In genomic region chr1:151992345-151993083, GRCh38 we compare ENCODE assay signal across 8 cellular contexts. TPM values are rescaled to one million over a fixed set of nuclear protein-coding genes. Genes with fewer than 3 reads are reported as not detected.
A peak's percentile ranks its signal among the peaks of the same experiment; 100 is the strongest.
DNase-seq lines count a peak whose midpoint lies in the region; ATAC-seq, FAIRE-seq and TF ChIP-seq lines count a peak whose summit lies in the region.

No MANE protein-coding gene starts in this region.

- TF ChIP-seq CTCF in RWPE2 (IDR thresholded peaks at IDR 0.05; ENCODE audit: poor library complexity, severe bottlenecking) (no peak), mammary epithelial cell (conservative IDR thresholded peaks at IDR 0.05 in 1 of 2, IDR thresholded peaks at IDR 0.05 in 1 of 2; ENCODE audit: extremely low read depth in 1 of 2, insufficient read depth in 1 of 2, low read depth in 1 of 2, low read length in 2 of 2) (no peak), D721Med (IDR thresholded peaks at IDR 0.05; ENCODE audit: insufficient read depth, missing control alignments) (no peak)

- FAIRE-seq in A204.1 (lab: Jason Lieb, UNC) (peak; percentile 93), D721Med (lab: Jason Lieb, UNC) (no peak)

- H3K36me3 ChIP-seq in HAP-1 (replicated peaks) (no peaks in the 10 kb centered on the region; the same call in 1 of the 2 replicates), RWPE2 (ENCODE audit: low read depth) (peaks cover 50% of the 10 kb centered on the region), mammary epithelial cell (ENCODE audit: insufficient read depth, low read length) (peaks cover 5% of the 10 kb centered on the region)

- no TSS peak for BruUV-seq in mammary epithelial cell (replicated peaks; lab: Mats Ljungman, UMichigan)

- CTCF ChIA-PET in mammary epithelial cell (lab: Charles Lee; ENCODE audit: low non-redundant PET): interaction anchor here (0.7 kb wide), 1 partner anchor 24 kb away, joined by 3 read pairs; no protein-coding TSS in a partner anchor

- H3K27me3 ChIP-seq in HAP-1 (ENCODE audit: low read depth) (no peaks in the 10 kb centered on the region), RWPE2 (ENCODE audit: insufficient read depth, poor library complexity, severe bottlenecking) (no peaks in the 10 kb centered on the region), mammary epithelial cell (ENCODE audit: insufficient read depth, low read length) (no peaks in the 10 kb centered on the region)

- no peaks in the 10 kb centered on the region for H4K20me1 ChIP-seq in mammary epithelial cell (ENCODE audit: insufficient read depth, low read length)

- H3K4me2 ChIP-seq in mammary epithelial cell (ENCODE audit: insufficient read depth, low read depth, low read length): peak overlapping the region; percentile 80

- no peak overlapping the region for H2AFZ ChIP-seq in mammary epithelial cell (ENCODE audit: low read depth, low read length)

- ATAC-seq in RWPE2 (ENCODE audit: low read depth) (peak; percentile 52), GM21526 (IDR thresholded peaks at IDR 0.05; ENCODE audit: low FRiP score, unreplicated experiment) (no peak)

- peak overlapping the region; percentile 99 for H3K9ac ChIP-seq in mammary epithelial cell (ENCODE audit: insufficient read depth, low read length)

- in situ Hi-C loops in HAP-1 (cut with MboI; ENCODE audit: low sequenced_read_pairs): no loop called here
- in situ Hi-C loops in mammary epithelial cell (cut with MboI; ENCODE audit: low sequenced_read_pairs in 2 of 2): loop anchor here in 1 of 2 donors (10.0 kb wide), 1 partner anchor 48 kb away; no protein-coding TSS in a partner anchor

- H3K4me1 ChIP-seq in HAP-1: peaks cover 63% of the 10 kb centered on the region
- H3K4me1 ChIP-seq in RWPE2 (ENCODE audit: insufficient read depth, poor library complexity, severe bottlenecking): peaks cover 56% of the 10 kb centered on the region
- peaks cover 65% of the 10 kb centered on the region for H3K4me1 ChIP-seq in mammary epithelial cell (ENCODE audit: insufficient read depth, low read length)

- peak overlapping the region; percentile 100 for H3K27ac ChIP-seq in RWPE2 (ENCODE audit: poor library complexity, severe bottlenecking)
- peak overlapping the region; percentile 97 for H3K27ac ChIP-seq in mammary epithelial cell (ENCODE audit: insufficient read depth, low read depth, low read length)

- peaks cover 60% of the 10 kb centered on the region for H3K79me2 ChIP-seq in mammary epithelial cell (ENCODE audit: insufficient read depth, low read length)

- H3K9me3 ChIP-seq in HAP-1 (no peaks in the 10 kb centered on the region), RWPE2 (ENCODE audit: severe bottlenecking) (no peaks in the 10 kb centered on the region), mammary epithelial cell (replicated peaks; ENCODE audit: insufficient read depth, low read length) (no peaks in the 10 kb centered on the region)

- DNase-seq in HAP-1 (ENCODE audit: low spot score in 2 of 2) (peak; percentile 85 to 86), RWPE2 (ENCODE audit: low spot score) (peak; percentile 98), mammary epithelial cell (peak; percentile 99), islet precursor cell (peak; percentile 98), D721Med (ENCODE audit: insufficient read length, low spot score) (no peak)
- peak; percentile 24 for DNase-seq in stimulated activated CD4-positive, alpha-beta T cell treated with anti-CD3 and anti-CD28 coated beads, Interleukin-4, amount 100 ng/mL, for 24 hours

- dilution Hi-C loops in mammary epithelial cell (cut with HindIII; ENCODE audit: low sequenced_read_pairs): no loop called here

- 0% methylated on average over 12 of the region's 20 CpGs for WGBS in mammary epithelial cell (ENCODE audit: low coverage, missing lambda C conversion rate)

- intact Hi-C loops in mammary epithelial cell (cut with micrococcal nuclease): loop anchor here (1.0 to 2.0 kb wide), 4 partner anchors 43 to 56 kb away; no protein-coding TSS in a partner anchor

- H3K4me3 ChIP-seq in HAP-1: peak overlapping the region; percentile 60
- peak overlapping the region; percentile 94 for H3K4me3 ChIP-seq in RWPE2 (ENCODE audit: severe bottlenecking)
- H3K4me3 ChIP-seq in mammary epithelial cell (replicated peaks in 1 of 3; ENCODE audit: insufficient read depth in 1 of 3, low read depth in 2 of 3, low read length in 3 of 3): peak overlapping the region; percentile 54 to 93 (median 89)

RNA-seq across cellular contexts. Expression of gene S100A10, which starts 1.1 kb away (rescaled TPM):
- total RNA-seq in mammary epithelial cell: 1,000 to 10,000 TPM in 1 of 2 donors, 100 to 1,000 TPM in 1; 213 to 2,371 TPM
- 1,008 TPM for polyA plus RNA-seq in mammary epithelial cell
- polyA minus RNA-seq in mammary epithelial cell: 997 TPM

RNA-seq across cellular contexts. Expression of gene S100A11, which starts 44.3 kb away (rescaled TPM):
- 1,000 to 10,000 TPM in 1 of 2 donors, 100 to 1,000 TPM in 1; 395 to 2,534 TPM for total RNA-seq in mammary epithelial cell
- 4,742 TPM for polyA plus RNA-seq in mammary epithelial cell
- polyA minus RNA-seq in mammary epithelial cell: 4,355 TPM
